ENCODE assay signal across 1 cellular context in genomic region chr4:1748465-1748995, GRCh38.
TF ChIP-seq lines count a peak whose summit lies in the region.

No MANE protein-coding gene starts in this region.

TF ChIP-seq in K562, 482 proteins besides CTCF, POLR2A, EP300 and RAD21 (continued from another document):
- TF ChIP-seq ILF3 (IDR thresholded peaks at IDR 0.05; ENCODE audit: borderline replicate concordance) (no peak), SNIP1 (IDR thresholded peaks at IDR 0.05; ENCODE audit: low read depth) (no peak), STAT5B (CRISPR knock-in tag; IDR thresholded peaks at IDR 0.05) (no peak), ZNF511 (CRISPR knock-in tag; IDR thresholded peaks at IDR 0.05) (peak; percentile 84; the same call in 1 of the 2 replicates), TOE1 (IDR thresholded peaks at IDR 0.05; ENCODE audit: borderline replicate concordance) (no peak), TOE1 (CRISPR knock-in tag; IDR thresholded peaks at IDR 0.05; ENCODE audit: borderline replicate concordance, low read depth) (no peak), RAD51 (IDR thresholded peaks at IDR 0.05; ENCODE audit: borderline replicate concordance, low read depth) (peak; percentile 57; the same call in 1 of the 2 replicates)
